In the genomic region with DNA sequence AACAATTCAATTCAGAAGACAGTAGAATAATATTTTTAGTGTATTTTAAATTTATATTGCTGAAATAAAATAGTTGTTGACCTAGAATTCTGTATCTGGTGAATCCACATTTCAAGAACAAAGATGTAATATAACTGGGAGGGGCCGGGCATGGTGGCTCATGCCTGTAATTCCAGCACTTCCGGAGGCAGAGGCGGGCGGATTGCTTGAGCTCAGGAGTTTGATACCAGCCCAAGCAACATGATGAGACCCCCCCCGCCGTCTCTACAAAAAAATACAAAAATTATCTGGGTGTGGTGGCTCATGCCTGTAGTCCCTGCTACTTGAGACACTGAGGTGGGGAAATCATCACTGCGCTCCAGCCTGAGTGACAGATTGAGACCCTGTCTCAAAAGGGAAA, we compare ENCODE assay signal across 19 cellular contexts.
A peak's percentile ranks its signal among the peaks of the same experiment; 100 is the strongest.
DNase-seq lines count a peak whose midpoint lies in the region; ATAC-seq, FAIRE-seq and TF ChIP-seq lines count a peak whose summit lies in the region.
"Had no signal": no experiment of that assay in that cellular context is flagged by ENCODE, and none has a peak within 500 bp of the region (broad histone marks: within the 10 kb centered on the region; RNA-seq: fewer than 3 reads in every experiment).

No MANE protein-coding gene starts in this region.

- POLR2A ChIA-PET in GM10248 (lab: Yijun Ruan, JAX) = no interaction called here

- H3K9me3 Mint-ChIP-seq in CD14-positive monocyte = peaks cover 9 to 17% (median 13%) of the 10 kb centered on the region in 7 donors
- H3K9me3 Mint-ChIP-seq: HFFc6 had no signal

- intact Hi-C loops in CD14-positive monocyte (cut with micrococcal nuclease) = no loop called here
- intact Hi-C loops in posterior vena cava (cut with DNase I) = no loop called here

- peaks cover 0 to 4% (median 3%) of the 10 kb centered on the region in 3 donors for H3K27me3 Mint-ChIP-seq in CD14-positive monocyte (ENCODE audit: low read depth in 3 of 3)

- no peak for ATAC-seq in GM18498 (IDR thresholded peaks at IDR 0.05; ENCODE audit: unreplicated experiment)
- no peak for ATAC-seq in GM18505 (IDR thresholded peaks at IDR 0.05; ENCODE audit: unreplicated experiment)
- ATAC-seq: PC-3 had no signal

- peaks cover 46% of the 10 kb centered on the region for H3K4me1 Mint-ChIP-seq in CD14-positive monocyte
- H3K4me1 Mint-ChIP-seq: CD8-positive, alpha-beta memory T cell had no signal

- peak overlapping the region in 1 of 2 donors; percentile 42 for H3K4me3 Mint-ChIP-seq in CD14-positive monocyte
- H3K4me3 Mint-ChIP-seq: CD8-positive, alpha-beta memory T cell; HFFc6; IgD-negative memory B cell had no signal

- CTCF ChIA-PET in GM10248 (lab: Yijun Ruan, JAX) = interaction anchor here (1.4 kb wide), 1 partner anchor 81 kb away, joined by 3 read pairs; no protein-coding TSS in a partner anchor

- no peak for TF ChIP-seq POLR2A in GM18505 (IDR thresholded peaks at IDR 0.05; ENCODE audit: borderline replicate concordance, extremely low read depth, insufficient read depth, insufficient read length)

- TF ChIP-seq CTCF in CD14-positive monocyte (IDR thresholded peaks at IDR 0.05) (no peak), GM10248 (IDR thresholded peaks at IDR 0.05; ENCODE audit: control extremely low read depth, extremely low read depth, low read depth, missing control alignments) (no peak)

- H3K27ac Mint-ChIP-seq in CD14-positive monocyte = peak overlapping the region; percentile 72 to 91 (median 86)
- H3K27ac Mint-ChIP-seq: CD8-positive, alpha-beta memory T cell; HFFc6; IgD-negative memory B cell had no signal

- no peak for FAIRE-seq in HTR-8/SVneo (lab: Jason Lieb, UNC)
- FAIRE-seq: H54 had no signal

- DNase-seq in CD14-positive monocyte (ENCODE audit: low spot score) (no peak), NCI-H69 (lab: John Stamatoyannopoulos, UW) (peak; percentile 15), ecto neural progenitor cell (ENCODE audit: low spot score) (peak; percentile 22), posterior vena cava (ENCODE audit: low spot score) (peak; percentile 72), HTR-8/SVneo (ENCODE audit: insufficient read length, low spot score) (no peak), GM10248 (ENCODE audit: extremely low spot score) (no peak)
- DNase-seq: CD8-positive, alpha-beta memory T cell; HFFc6; MG63; NCI-H1048; NCI-H1436; NCI-H2029; NCI-H345; NCI-H524 treated with DMSO at 0.1 percent for 48 hours; PC-3 had no signal

- peaks cover 3 to 8% of the 10 kb centered on the region in 2 donors for H3K36me3 Mint-ChIP-seq in CD14-positive monocyte

Comparison
In these comparisons a context has a peak if more than half of its experiments do, and no peak if none do; other contexts are left out.
1. DNase-seq: peak in NCI-H69 (single experiment), ecto neural progenitor cell (single experiment) and posterior vena cava (single experiment); none in CD14-positive monocyte (single experiment), HTR-8/SVneo (single experiment) and GM10248 (single experiment).